9 cellular contexts compared by ENCODE assay signal in the genomic region with DNA sequence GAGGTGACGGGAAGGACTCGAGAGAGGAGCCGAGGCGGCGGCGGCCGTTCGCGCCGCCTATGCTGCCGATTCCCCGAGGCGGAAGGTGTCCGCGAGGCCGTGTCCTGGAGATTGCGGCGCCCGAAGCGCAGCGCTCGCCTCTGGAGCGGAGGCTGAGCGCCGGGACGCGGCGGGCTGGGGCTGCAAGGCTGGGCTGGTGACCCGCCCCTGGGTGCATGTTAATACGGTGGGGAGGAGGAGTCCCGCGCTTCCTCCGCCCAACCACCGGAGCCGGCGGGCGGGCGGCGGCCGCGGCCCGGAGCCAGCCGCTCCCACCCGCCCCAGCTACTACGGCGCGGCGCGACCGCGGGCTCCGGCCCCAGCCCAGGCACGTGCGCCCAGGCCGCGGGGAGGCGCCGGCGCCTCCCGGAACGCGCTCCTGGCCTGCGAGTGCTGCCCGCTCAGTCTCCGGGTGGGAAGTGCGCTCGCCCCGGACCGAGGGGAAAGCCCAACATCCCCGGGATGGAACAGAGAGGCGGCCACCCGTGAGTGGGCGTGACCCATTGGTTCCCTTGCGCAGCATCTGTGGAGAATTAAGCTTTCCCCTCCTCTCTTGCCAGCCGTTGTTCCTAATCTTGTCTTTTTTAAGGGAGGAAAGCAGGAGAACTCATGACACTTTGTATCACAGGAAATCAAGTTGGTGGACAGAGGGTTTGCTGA. TPM values are rescaled to one million over a fixed set of nuclear protein-coding genes. Genes with fewer than 3 reads are reported as not detected.
DNase-seq lines count a peak whose midpoint lies in the region; ATAC-seq, FAIRE-seq and TF ChIP-seq lines count a peak whose summit lies in the region.
"Had no signal": no experiment of that assay in that cellular context is flagged by ENCODE, and none has a peak within 500 bp of the region (broad histone marks: within the 10 kb centered on the region; RNA-seq: fewer than 3 reads in every experiment).

Gene DLGAP1, minus strand, starts transcription at position 195 of the 699 bp plus-strand sequence.

- no peak for DNase-seq in activated CD4-positive, alpha-beta T cell treated with anti-CD3 and anti-CD28 coated beads, Interleukin-2, amount 10 ng/mL, durations not matched to agents 24 days and 14 days
- DNase-seq in activated CD4-positive, alpha-beta T cell treated with anti-CD3 and anti-CD28 coated beads for 1 hour, result no peak
- DNase-seq in body of pancreas, result peak; percentile 17 to 79 (median 49)
- peak; percentile 5 for DNase-seq in kidney epithelial cell (ENCODE audit: low read depth)
- peak; percentile 81 for DNase-seq in testis
- no peak for DNase-seq in RCC 7860 (ENCODE audit: low spot score)

- no peaks in the 10 kb centered on the region for H3K27me3 ChIP-seq in body of pancreas
- H3K27me3 ChIP-seq in kidney epithelial cell (ENCODE audit: control insufficient read depth, insufficient read depth, low read length), result peaks cover 27% of the 10 kb centered on the region
- no peaks in the 10 kb centered on the region for H3K27me3 ChIP-seq in testis
- H3K27me3 ChIP-seq: BLaER1 treated with 17β-estradiol and CSF1 and Interleukin-3, amounts not matched to agents 10 nM and 100 nM had no signal

- peaks cover 18% of the 10 kb centered on the region for H3K4me1 ChIP-seq in body of pancreas
- no peaks in the 10 kb centered on the region for H3K4me1 ChIP-seq in testis
- H3K4me1 ChIP-seq: BLaER1 treated with 17β-estradiol and CSF1 and Interleukin-3, amounts not matched to agents 10 nM and 100 nM had no signal

- TF ChIP-seq POLR2A in body of pancreas (IDR thresholded peaks at IDR 0.05) (peak in 1 of 3 donors; percentile 47), testis (IDR thresholded peaks at IDR 0.05) (no peak)

- FAIRE-seq in RCC 7860 (lab: Jason Lieb, UNC), result no peak

- H3K4me3 ChIP-seq in body of pancreas (peak within 1 kb of the TSS in 1 of 2 donors; percentile 34), kidney epithelial cell (ENCODE audit: low read depth, low read length) (peak within 1 kb of the TSS; percentile 45), testis (peak within 1 kb of the TSS; percentile 53 to 56)
- H3K4me3 ChIP-seq: BLaER1 treated with 17β-estradiol and CSF1 and Interleukin-3, amounts not matched to agents 10 nM and 100 nM had no signal

- 1 to 2% methylated on average over 26 to 56 of the region's 75 CpGs for WGBS in body of pancreas, 2 donors
- whole genome bisulfite sequencing in testis, 2 donors, result 0 to 1% methylated on average over 6 to 45 of the region's 75 CpGs

- H3K27me3 Mint-ChIP-seq in activated CD4-positive, alpha-beta T cell treated with anti-CD3 and anti-CD28 coated beads, Interleukin-2, amount 10 ng/mL, durations not matched to agents 24 days and 14 days, result peaks cover 26% of the 10 kb centered on the region

- H3K9me3 Mint-ChIP-seq in activated CD4-positive, alpha-beta T cell treated with anti-CD3 and anti-CD28 coated beads, Interleukin-2, amount 10 ng/mL, durations not matched to agents 24 days and 14 days, result no peaks in the 10 kb centered on the region

- H3K9me3 ChIP-seq in body of pancreas, result no peaks in the 10 kb centered on the region
- H3K9me3 ChIP-seq in testis, result no peaks in the 10 kb centered on the region

- no peaks in the 10 kb centered on the region for H3K4me1 Mint-ChIP-seq in activated CD4-positive, alpha-beta T cell treated with anti-CD3 and anti-CD28 coated beads, Interleukin-2, amount 10 ng/mL, durations not matched to agents 24 days and 14 days

- H3K36me3 ChIP-seq in body of pancreas (replicated peaks in 1 of 2; ENCODE audit: insufficient read depth in 1 of 2, low read depth in 2 of 2) (no peaks in the 10 kb centered on the region), kidney epithelial cell (ENCODE audit: control insufficient read depth, insufficient read depth, low read length) (no peaks in the 10 kb centered on the region), testis (ENCODE audit: low read depth, missing control alignments) (no peaks in the 10 kb centered on the region)
- H3K36me3 ChIP-seq: BLaER1 treated with 17β-estradiol and CSF1 and Interleukin-3, amounts not matched to agents 10 nM and 100 nM had no signal

- H3K27ac Mint-ChIP-seq in activated CD4-positive, alpha-beta T cell treated with anti-CD3 and anti-CD28 coated beads, Interleukin-2, amount 10 ng/mL, durations not matched to agents 24 days and 14 days, result peak within 1 kb of the TSS; percentile 22

- TF ChIP-seq CTCF in body of pancreas (IDR thresholded peaks at IDR 0.05), result peak in 1 of 7 experiments; percentile 2
- TF ChIP-seq CTCF in kidney epithelial cell (IDR thresholded peaks at IDR 0.05; ENCODE audit: insufficient read depth, low read length, poor library complexity, severe bottlenecking), result no peak
- no peak for TF ChIP-seq CTCF in testis (IDR thresholded peaks at IDR 0.05)

- H3K27ac ChIP-seq in body of pancreas (no peak within 1 kb of the TSS), testis (peak within 1 kb of the TSS; percentile 9 to 59)
- H3K27ac ChIP-seq: BLaER1 treated with 17β-estradiol and CSF1 and Interleukin-3, amounts not matched to agents 10 nM and 100 nM had no signal

- no peaks in the 10 kb centered on the region for H3K36me3 Mint-ChIP-seq in activated CD4-positive, alpha-beta T cell treated with anti-CD3 and anti-CD28 coated beads, Interleukin-2, amount 10 ng/mL, durations not matched to agents 24 days and 14 days (ENCODE audit: low read depth)

- ATAC-seq in HG03354 (IDR thresholded peaks at IDR 0.05; ENCODE audit: poor library complexity, severe bottlenecking, unreplicated experiment) (peak; percentile 75), body of pancreas (peak; percentile 81), GM18873 (IDR thresholded peaks at IDR 0.05; ENCODE audit: low FRiP score, unreplicated experiment) (no peak)

- peak within 1 kb of the TSS; percentile 43 for H3K4me3 Mint-ChIP-seq in activated CD4-positive, alpha-beta T cell treated with anti-CD3 and anti-CD28 coated beads, Interleukin-2, amount 10 ng/mL, durations not matched to agents 24 days and 14 days

- intact Hi-C loops in activated CD4-positive, alpha-beta T cell treated with anti-CD3 and anti-CD28 coated beads, Interleukin-2, amount 10 ng/mL, durations not matched to agents 24 days and 14 days (cut with micrococcal nuclease), result no loop called here
- intact Hi-C loops in body of pancreas (cut with DNase I) (no loop called here), testis (cut with DNase I; ENCODE audit: low total_unique reads) (no loop called here)

RNA-seq across cellular contexts. Expression of gene DLGAP1, which starts in this region (rescaled TPM):
- 0.99 and 1.5 TPM in 2 replicates for total RNA-seq in activated CD4-positive, alpha-beta T cell treated with anti-CD3 and anti-CD28 coated beads, Interleukin-2, amount 10 ng/mL, durations not matched to agents 24 days and 14 days
- total RNA-seq in body of pancreas (1 to 10 TPM in 1 of 2 donors, under 1 TPM in 1; 0.52 to 7.9 TPM), kidney epithelial cell (1.9 and 2.6 TPM in 2 replicates), testis (10 to 100 TPM; 69.1 to 93.8 TPM)
- polyA plus RNA-seq in testis (ENCODE audit: insufficient read depth, low read depth, low replicate concordance), result 18.6 TPM

Comparison
In these comparisons a context has a peak if more than half of its experiments do, and no peak if none do; other contexts are left out.
1. RNA of gene DLGAP1 (total RNA-seq): 69.1 to 93.8 TPM in testis; 0.52 to 7.9 TPM in body of pancreas, 1.9 to 2.6 TPM in kidney epithelial cell and 0.99 to 1.5 TPM in activated CD4-positive, alpha-beta T cell treated with anti-CD3 and anti-CD28 coated beads, Interleukin-2, amount 10 ng/mL, durations not matched to agents 24 days and 14 days; every median in the first group is over 4 times any median in the second.
2. DNase-seq: peak in body of pancreas (4 of 4), kidney epithelial cell (single experiment) and testis (single experiment); none in activated CD4-positive, alpha-beta T cell treated with anti-CD3 and anti-CD28 coated beads, Interleukin-2, amount 10 ng/mL, durations not matched to agents 24 days and 14 days (single experiment), activated CD4-positive, alpha-beta T cell treated with anti-CD3 and anti-CD28 coated beads for 1 hour (single experiment) and RCC 7860 (single experiment).
3. H3K27ac ChIP-seq: peak in testis (2 of 2); none in body of pancreas (0 of 4).